ENCODE assay signal across 24 cellular contexts in the genomic region with DNA sequence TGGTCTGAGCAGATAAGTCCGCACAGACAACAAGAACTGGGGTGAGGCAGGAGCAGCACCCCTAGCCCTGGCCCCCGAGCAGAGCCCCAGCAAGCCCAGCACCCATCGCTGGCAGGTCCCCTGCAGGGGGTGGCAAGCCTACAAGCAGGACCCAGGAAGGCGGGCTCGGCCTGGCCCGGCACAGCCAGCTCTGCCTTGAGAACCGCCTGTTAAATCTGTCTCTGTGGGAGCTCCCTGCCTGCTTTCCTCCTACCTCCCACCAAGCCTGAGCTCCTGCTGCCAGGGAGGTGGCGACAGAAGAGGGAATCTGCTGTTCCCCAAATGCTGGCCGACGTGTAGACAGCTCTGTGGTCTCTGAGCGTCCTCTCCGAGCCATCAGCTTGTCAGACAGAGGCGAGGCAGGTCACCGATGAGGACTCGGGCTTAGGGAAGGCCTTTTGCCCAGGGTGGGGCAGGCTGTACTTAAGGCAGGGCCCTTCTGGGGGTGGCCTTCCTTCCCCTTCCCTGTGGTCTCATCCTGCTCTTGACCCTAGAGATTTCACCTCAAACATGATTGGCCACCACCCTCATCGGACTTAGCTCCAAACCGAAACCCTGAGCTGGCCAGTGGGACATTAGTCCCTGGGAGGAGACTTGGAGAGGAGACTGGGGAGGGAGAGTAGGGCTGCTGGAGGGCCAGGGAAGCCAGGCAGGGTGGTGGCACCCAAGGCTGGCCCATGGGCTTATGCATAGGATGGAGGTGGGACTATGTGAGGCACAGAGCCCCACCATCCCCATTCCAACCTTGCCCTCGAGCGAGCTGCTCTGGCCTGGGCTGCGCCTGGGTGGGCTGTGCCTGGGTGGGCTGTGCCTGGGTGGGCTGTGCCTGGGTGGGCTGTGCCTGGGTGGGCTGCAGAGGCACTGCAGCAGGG. TPM values are rescaled to one million over a fixed set of nuclear protein-coding genes. Genes with fewer than 3 reads are reported as not detected.
DNase-seq lines count a peak whose midpoint lies in the region; ATAC-seq and TF ChIP-seq lines count a peak whose summit lies in the region.
"Had no signal": no experiment of that assay in that cellular context is flagged by ENCODE, and none has a peak within 500 bp of the region (broad histone marks: within the 10 kb centered on the region; RNA-seq: fewer than 3 reads in every experiment).

No MANE protein-coding gene starts in this region.

- H3K27ac ChIP-seq in HEK293 (ENCODE audit: extremely low read depth, low read depth, low read length) (no peak overlapping the region), caudate nucleus (ENCODE audit: low read depth, low read length) (peak overlapping the region; percentile 60), suprapubic skin (peak overlapping the region; percentile 43)
- H3K27ac ChIP-seq: lower lobe of right lung, PC-9 had no signal

- no peak overlapping the region for H3K27ac Mint-ChIP-seq in activated naive CD4-positive, alpha-beta T cell treated with anti-CD3 and anti-CD28 coated beads, Interleukin-2, amount 10 ng/mL, durations not matched to agents 7 days and 5 days
- H3K27ac Mint-ChIP-seq: activated CD4-positive, alpha-beta memory T cell treated with anti-CD3 and anti-CD28 coated beads for 36 hours; activated naive CD8-positive, alpha-beta T cell treated with anti-CD3 and anti-CD28 coated beads for 36 hours; CD8-positive, alpha-beta memory T cell; stimulated activated memory B cell treated with anti-CD40 and anti-IgM and Interleukin-4, amounts not matched to agents 10 μg/mL and 1 μg/mL and 100 μg/mL, for 72 hours had no signal

- H3K36me3 Mint-ChIP-seq in activated naive CD4-positive, alpha-beta T cell treated with anti-CD3 and anti-CD28 coated beads, Interleukin-2, amount 10 ng/mL, durations not matched to agents 7 days and 5 days = no peaks in the 10 kb centered on the region

- CTCF ChIA-PET in HEK293 (lab: Yijun Ruan, JAX) = interaction anchor here (0.6 to 1.4 kb wide), 5 partner anchors 9 to 115 kb away, joined by 3 to 4 read pairs (median 3); no protein-coding TSS in a partner anchor
- CTCF ChIA-PET in activated naive CD4-positive, alpha-beta T cell treated with anti-CD3 and anti-CD28 coated beads, Interleukin-2, amount 10 ng/mL, durations not matched to agents 7 days and 5 days (lab: Charles Lee) = interaction anchor here (0.7 to 1.5 kb wide), 3 partner anchors 10 to 303 kb away, joined by 3 to 5 read pairs (median 4); no protein-coding TSS in a partner anchor

- peaks cover 10 to 82% of the 10 kb centered on the region in 2 experiments; a peak in 2 of 3 replicates for H3K36me3 ChIP-seq in HEK293 (ENCODE audit: control insufficient read depth in 2 of 2, insufficient read depth in 1 of 2, low read length in 2 of 2)
- peaks cover 46% of the 10 kb centered on the region for H3K36me3 ChIP-seq in suprapubic skin

- peaks cover 16% of the 10 kb centered on the region for H3K4me1 Mint-ChIP-seq in activated naive CD4-positive, alpha-beta T cell treated with anti-CD3 and anti-CD28 coated beads, Interleukin-2, amount 10 ng/mL, durations not matched to agents 7 days and 5 days

- no peak overlapping the region for H3K4me3 Mint-ChIP-seq in activated naive CD4-positive, alpha-beta T cell treated with anti-CD3 and anti-CD28 coated beads, Interleukin-2, amount 10 ng/mL, durations not matched to agents 7 days and 5 days
- H3K4me3 Mint-ChIP-seq: activated CD4-positive, alpha-beta memory T cell treated with anti-CD3 and anti-CD28 coated beads for 36 hours; activated naive CD8-positive, alpha-beta T cell treated with anti-CD3 and anti-CD28 coated beads for 36 hours; stimulated activated memory B cell treated with anti-CD40 and anti-IgM and Interleukin-4, amounts not matched to agents 10 μg/mL and 1 μg/mL and 100 μg/mL, for 72 hours; T-cell had no signal

- no peak for TF ChIP-seq POLR2A in suprapubic skin (IDR thresholded peaks at IDR 0.05)

- TF ChIP-seq CTCF in HEK293 (tag by site-specific recombination; IDR thresholded peaks at IDR 0.05) (no peak), suprapubic skin (IDR thresholded peaks at IDR 0.05) (no peak)

- H3K9me3 Mint-ChIP-seq in activated naive CD4-positive, alpha-beta T cell treated with anti-CD3 and anti-CD28 coated beads, Interleukin-2, amount 10 ng/mL, durations not matched to agents 7 days and 5 days = no peaks in the 10 kb centered on the region
- H3K9me3 Mint-ChIP-seq: activated CD4-positive, alpha-beta memory T cell treated with anti-CD3 and anti-CD28 coated beads for 36 hours; activated naive CD8-positive, alpha-beta T cell treated with anti-CD3 and anti-CD28 coated beads for 36 hours; CD8-positive, alpha-beta memory T cell; stimulated activated memory B cell treated with anti-CD40 and anti-IgM and Interleukin-4, amounts not matched to agents 10 μg/mL and 1 μg/mL and 100 μg/mL, for 72 hours; T-cell had no signal

- DNase-seq in caudate nucleus (lab: John Stamatoyannopoulos, UW) (peak in 20 of 61 donors; percentile 15 to 57 (median 31)), middle frontal gyrus (ENCODE audit: extremely low spot score, low spot score) (peak; percentile 31), suprapubic skin (ENCODE audit: low spot score in 2 of 2) (no peak), epidermal melanocyte (ENCODE audit: insufficient read length, low spot score) (no peak), NCI-H187 treated with DMSO at 0.1 percent for 48 hours (lab: John Stamatoyannopoulos, UW) (no peak)
- no peak for DNase-seq in activated naive CD4-positive, alpha-beta T cell treated with anti-CD3 and anti-CD28 coated beads, Interleukin-2, amount 10 ng/mL, durations not matched to agents 7 days and 5 days
- DNase-seq: activated CD4-positive, alpha-beta memory T cell treated with anti-CD3 and anti-CD28 coated beads for 36 hours; activated naive CD8-positive, alpha-beta T cell treated with anti-CD3 and anti-CD28 coated beads for 36 hours; effector memory CD4-positive, alpha-beta T cell; foreskin melanocyte; KBM-7; lower lobe of right lung; MG63; NCI-H1417; NCI-H2081 treated with DMSO at 0.1 percent for 48 hours; PC-9; stimulated activated CD4-positive, alpha-beta T cell treated with anti-CD3 and anti-CD28 coated beads, Interleukin-4, amount 100 ng/mL, for 1 hour; T-cell; trophoblast cell had no signal

- 69% methylated on average over 6 of the region's 20 CpGs for WGBS in suprapubic skin

- no peaks in the 10 kb centered on the region for H3K4me1 ChIP-seq in HEK293 (ENCODE audit: control insufficient read depth, insufficient read depth, low read length)
- peaks cover 66% of the 10 kb centered on the region for H3K4me1 ChIP-seq in suprapubic skin

- no peak for TF ChIP-seq EP300 in suprapubic skin (IDR thresholded peaks at IDR 0.05)

- H3K27me3 Mint-ChIP-seq in activated naive CD4-positive, alpha-beta T cell treated with anti-CD3 and anti-CD28 coated beads, Interleukin-2, amount 10 ng/mL, durations not matched to agents 7 days and 5 days = peaks cover 5% of the 10 kb centered on the region
- H3K27me3 Mint-ChIP-seq: activated CD4-positive, alpha-beta memory T cell treated with anti-CD3 and anti-CD28 coated beads for 36 hours; activated naive CD8-positive, alpha-beta T cell treated with anti-CD3 and anti-CD28 coated beads for 36 hours; CD8-positive, alpha-beta memory T cell; stimulated activated memory B cell treated with anti-CD40 and anti-IgM and Interleukin-4, amounts not matched to agents 10 μg/mL and 1 μg/mL and 100 μg/mL, for 72 hours; T-cell had no signal

- H3K4me3 ChIP-seq in HEK293 (ENCODE audit: low read depth, low read length) = no peak overlapping the region
- no peak overlapping the region for H3K4me3 ChIP-seq in suprapubic skin
- H3K4me3 ChIP-seq: lower lobe of right lung, MG63, PC-9 had no signal

- ATAC-seq in HG02798 (IDR thresholded peaks at IDR 0.05; ENCODE audit: poor library complexity, unreplicated experiment) = no peak
- ATAC-seq: activated CD4-positive, CD25-positive, alpha-beta regulatory T cell treated with anti-CD3 and anti-CD28 coated beads, Interleukin-2, amount 50 U/mL, for 24 hours; T-cell had no signal

- no peaks in the 10 kb centered on the region for H3K27me3 ChIP-seq in suprapubic skin
- H3K27me3 ChIP-seq: MG63 had no signal

- POLR2A ChIA-PET in HEK293 (lab: Yijun Ruan, JAX) = no interaction called here

- H3K9me3 ChIP-seq in HEK293 (ENCODE audit: control insufficient read depth, insufficient read depth, low read depth, low read length) (no peaks in the 10 kb centered on the region), suprapubic skin (no peaks in the 10 kb centered on the region)
- H3K9me3 ChIP-seq: lower lobe of right lung, MG63 had no signal

TF ChIP-seq in HEK293, 187 proteins besides CTCF, POLR2A, EP300 and RAD21:
- TF ChIP-seq ZIC2 (tag by site-specific recombination; IDR thresholded peaks at IDR 0.05) (peak; percentile 58), GLIS1 (tag by site-specific recombination; IDR thresholded peaks at IDR 0.05) (peak; percentile 71), ZBTB20 (tag by site-specific recombination; IDR thresholded peaks at IDR 0.05) (no peak)

RNA-seq across cellular contexts. Expression of a gene that starts 7.7 kb away (rescaled TPM):
- total RNA-seq in suprapubic skin = 10 to 100 TPM; 21.9 to 39.3 (median 26.9) TPM

RNA-seq across cellular contexts. Expression of a gene that starts 12.0 kb away (rescaled TPM):
- 10 to 100 TPM; 35.2 to 79.3 (median 48.1) TPM for total RNA-seq in suprapubic skin

RNA-seq across cellular contexts. Expression of a gene that starts 51.5 kb away (rescaled TPM):
- under 1 TPM in 3 of 4 donors, not detected in 1; 0.26 to 0.89 (median 0.49) TPM for total RNA-seq in suprapubic skin
- total RNA-seq: lower lobe of right lung had no signal
